In genomic region chr17:44218344-44219125, GRCh38 we compare ENCODE assay signal across 1 cellular context.
TF ChIP-seq lines count a peak whose summit lies in the region.

No MANE protein-coding gene starts in this region.

TF ChIP-seq in HepG2, 621 proteins besides CTCF, POLR2A, EP300 and RAD21 (continued from another document and continues in another):
- TF ChIP-seq ZBTB4 (CRISPR knock-in tag; IDR thresholded peaks at IDR 0.05; ENCODE audit: borderline replicate concordance): no peak
- no peak for TF ChIP-seq LCORL (IDR thresholded peaks at IDR 0.05)
- TF ChIP-seq LCORL (CRISPR knock-in tag; IDR thresholded peaks at IDR 0.05): peak; percentile 82
- peak; percentile 79 for TF ChIP-seq ERF (CRISPR knock-in tag; IDR thresholded peaks at IDR 0.05)
- no peak for TF ChIP-seq SMYD3 (CRISPR knock-in tag; IDR thresholded peaks at IDR 0.05)
- TF ChIP-seq ZNF142 (CRISPR knock-in tag; IDR thresholded peaks at IDR 0.05): no peak; the same call in 1 of the 2 replicates
- TF ChIP-seq SNRNP70 (IDR thresholded peaks at IDR 0.05; ENCODE audit: low read depth, low read length): no peak
- TF ChIP-seq HMG20A (CRISPR knock-in tag; IDR thresholded peaks at IDR 0.05; ENCODE audit: borderline replicate concordance): no peak
- no peak for TF ChIP-seq ZNF354B (CRISPR knock-in tag; IDR thresholded peaks at IDR 0.05)
- TF ChIP-seq ZNF451 (CRISPR knock-in tag; IDR thresholded peaks at IDR 0.05): no peak
- no peak for TF ChIP-seq ZNF674 (CRISPR knock-in tag; IDR thresholded peaks at IDR 0.05; ENCODE audit: low read depth)
- TF ChIP-seq MED8 (CRISPR knock-in tag; IDR thresholded peaks at IDR 0.05; ENCODE audit: insufficient replicate concordance): no peak
- no peak for TF ChIP-seq TERF1 (CRISPR knock-in tag; IDR thresholded peaks at IDR 0.05)
- no peak for TF ChIP-seq JUNB (CRISPR knock-in tag; IDR thresholded peaks at IDR 0.05; ENCODE audit: borderline replicate concordance)
- no peak for TF ChIP-seq RBAK (CRISPR knock-in tag; IDR thresholded peaks at IDR 0.05)
- no peak for TF ChIP-seq CREM (IDR thresholded peaks at IDR 0.05)
- TF ChIP-seq CREM (CRISPR knock-in tag; IDR thresholded peaks at IDR 0.05): no peak
- TF ChIP-seq GTF2F1 (IDR thresholded peaks at IDR 0.05; ENCODE audit: low read length): no peak
- no peak for TF ChIP-seq ZNF672 (CRISPR knock-in tag; IDR thresholded peaks at IDR 0.05)
- no peak for TF ChIP-seq SRSF9 (IDR thresholded peaks at IDR 0.05; ENCODE audit: borderline replicate concordance, insufficient read depth, low read depth, low read length, poor library complexity, severe bottlenecking)
- no peak for TF ChIP-seq ZNF143 (CRISPR knock-in tag; IDR thresholded peaks at IDR 0.05)
- peak; percentile 52; the same call in 1 of the 2 replicates for TF ChIP-seq RXRB (CRISPR knock-in tag; IDR thresholded peaks at IDR 0.05; ENCODE audit: borderline replicate concordance)
- TF ChIP-seq ZNF597 (CRISPR knock-in tag; IDR thresholded peaks at IDR 0.05): no peak
- TF ChIP-seq RARG (CRISPR knock-in tag; IDR thresholded peaks at IDR 0.05; ENCODE audit: low read depth): no peak
- no peak for TF ChIP-seq ZXDC (CRISPR knock-in tag; IDR thresholded peaks at IDR 0.05)
- no peak for TF ChIP-seq AFF4 (CRISPR knock-in tag; IDR thresholded peaks at IDR 0.05)
- TF ChIP-seq DMAP1 (CRISPR knock-in tag; IDR thresholded peaks at IDR 0.05): no peak
- TF ChIP-seq ZNF318 (CRISPR knock-in tag; IDR thresholded peaks at IDR 0.05): no peak; the same call in 1 of the 2 replicates
